ENCODE assay signal across 8 cellular contexts in genomic region chr1:233025156-233025555, GRCh38.
DNase-seq lines count a peak whose midpoint lies in the region; ATAC-seq, FAIRE-seq and TF ChIP-seq lines count a peak whose summit lies in the region.

No MANE protein-coding gene starts in this region.

- CTCF ChIA-PET in endothelial cell of umbilical vein (lab: Charles Lee): interaction anchor here (1.0 to 1.6 kb wide), 12 partner anchors 10 to 1157 kb away, joined by 3 to 12 read pairs (median 5); partner anchors contain the start of gene SIPA1L2

- H3K9me1 ChIP-seq in endothelial cell of umbilical vein (replicated peaks; ENCODE audit: control insufficient read depth, extremely low read depth, insufficient read depth, low read length): peaks cover 2% of the 10 kb centered on the region

- FAIRE-seq in endothelial cell of umbilical vein (lab: Jason Lieb, UNC): peak; percentile 87

- H3K4me2 ChIP-seq in OCI-LY1 (ENCODE audit: low read length): no peak overlapping the region
- no peak overlapping the region for H3K4me2 ChIP-seq in endothelial cell of umbilical vein (ENCODE audit: insufficient read depth, low read length)
- no peak overlapping the region for H3K4me2 ChIP-seq in neuronal stem cell (ENCODE audit: insufficient read depth, low read length, poor library complexity, severe bottlenecking)

- no peak for TF ChIP-seq POLR2A in endothelial cell of umbilical vein (IDR thresholded peaks at IDR 0.05; ENCODE audit: low read depth, low read length)

- ATAC-seq in GM18511 (IDR thresholded peaks at IDR 0.05; ENCODE audit: unreplicated experiment): peak; percentile 49
- ATAC-seq in HG02571 (IDR thresholded peaks at IDR 0.05; ENCODE audit: unreplicated experiment): no peak

- H3K18ac ChIP-seq in neuronal stem cell (ENCODE audit: low read length): no peak overlapping the region

- H3K27ac ChIP-seq in OCI-LY1 (ENCODE audit: low read depth, low read length, poor library complexity, severe bottlenecking) (no peak overlapping the region), endothelial cell of umbilical vein (ENCODE audit: insufficient read depth, low read depth, low read length) (no peak overlapping the region), neuronal stem cell (replicated peaks; ENCODE audit: low read length) (no peak overlapping the region)

- no peak overlapping the region for H4K91ac ChIP-seq in neuronal stem cell (ENCODE audit: low read depth, low read length, poor library complexity)

- H2BK120ac ChIP-seq in neuronal stem cell (ENCODE audit: low read depth, low read length): no peak overlapping the region

- no peak overlapping the region for H2BK15ac ChIP-seq in neuronal stem cell (ENCODE audit: low read length)

- H4K20me1 ChIP-seq in OCI-LY1 (ENCODE audit: insufficient read depth, low read length): no peaks in the 10 kb centered on the region
- no peaks in the 10 kb centered on the region for H4K20me1 ChIP-seq in endothelial cell of umbilical vein (replicated peaks; ENCODE audit: control insufficient read depth, extremely low read depth, insufficient read depth, low read length)

- BruUV-seq in endothelial cell of umbilical vein (replicated peaks; lab: Mats Ljungman, UMichigan): no TSS peak

- no peak overlapping the region for H2AK5ac ChIP-seq in neuronal stem cell (ENCODE audit: low read depth, low read length)

- in situ Hi-C loops in ACHN (cut with HindIII; ENCODE audit: low pct_ligation_motif_present, low pct_unique_long_range_greater_than_20kb, low sequenced_read_pairs): no loop called here

- dilution Hi-C loops in endothelial cell of umbilical vein (cut with MboI; ENCODE audit: extremely low pct_ligation_motif_present, low sequenced_read_pairs): no loop called here

- H2BK12ac ChIP-seq in neuronal stem cell (ENCODE audit: low read length): no peak overlapping the region

- no peak overlapping the region for H2BK5ac ChIP-seq in neuronal stem cell (ENCODE audit: low read length)

- no peak overlapping the region for H4K8ac ChIP-seq in neuronal stem cell (ENCODE audit: low read depth, low read length)

- POLR2A ChIA-PET in endothelial cell of umbilical vein (lab: Charles Lee): no interaction called here

- DNase-seq in ACHN (peak; percentile 23), endothelial cell of umbilical vein (ENCODE audit: low read depth, low spot score) (peak; percentile 68), neuronal stem cell (ENCODE audit: low spot score) (peak; percentile 21), DMS153 treated with DMSO at 0.1 percent for 48 hours (lab: John Stamatoyannopoulos, UW; ENCODE audit: unreplicated experiment) (no peak), activated T-cell treated with anti-CD3 and anti-CD28 coated beads for 4 hours (no peak)

- H3K4me3 ChIP-seq in OCI-LY1 (ENCODE audit: low read depth, low read length, poor library complexity, severe bottlenecking): no peak overlapping the region
- no peak overlapping the region for H3K4me3 ChIP-seq in endothelial cell of umbilical vein (replicated peaks in 1 of 3; ENCODE audit: insufficient read depth in 1 of 3, low read depth in 1 of 3, low read length in 3 of 3)
- H3K4me3 ChIP-seq in neuronal stem cell (ENCODE audit: low read length in 2 of 2): no peak overlapping the region

- H3K9me3 ChIP-seq in OCI-LY1 (ENCODE audit: low read length) (no peaks in the 10 kb centered on the region), endothelial cell of umbilical vein (replicated peaks; ENCODE audit: control insufficient read depth, insufficient read depth, low read length) (no peaks in the 10 kb centered on the region), neuronal stem cell (replicated peaks in 1 of 2; ENCODE audit: control insufficient read depth in 2 of 2, insufficient read depth in 1 of 2, low read depth in 1 of 2, low read length in 2 of 2) (no peaks in the 10 kb centered on the region)

- WGBS in neuronal stem cell (ENCODE audit: extremely low coverage in 2 of 2, insufficient read length in 2 of 2, insufficient replicate concordance in 1 of 2), 2 donors: no CpG with 5 or more reads among the region's 12 CpGs

- intact Hi-C loops in endothelial cell of umbilical vein (cut with micrococcal nuclease): loop anchor here (1.0 to 10.0 kb wide), 5 partner anchors 72 to 1160 kb away; no protein-coding TSS in a partner anchor

- H3K79me2 ChIP-seq in OCI-LY1 (ENCODE audit: insufficient read depth, low read length): no peaks in the 10 kb centered on the region
- H3K79me2 ChIP-seq in endothelial cell of umbilical vein (ENCODE audit: control insufficient read depth, insufficient read depth, low read length): no peaks in the 10 kb centered on the region

- H2AFZ ChIP-seq in OCI-LY1 (ENCODE audit: low read length) (no peak overlapping the region), endothelial cell of umbilical vein (ENCODE audit: low read depth, low read length) (no peak overlapping the region), neuronal stem cell (ENCODE audit: low read length) (no peak overlapping the region)

- H3F3A ChIP-seq in OCI-LY1 (ENCODE audit: insufficient read depth, low read length): no peaks in the 10 kb centered on the region

- H3K4me1 ChIP-seq in OCI-LY1 (ENCODE audit: insufficient read depth, low read length, severe bottlenecking): no peaks in the 10 kb centered on the region
- peaks cover 8% of the 10 kb centered on the region for H3K4me1 ChIP-seq in endothelial cell of umbilical vein (ENCODE audit: control insufficient read depth, extremely low read depth, insufficient read depth, low read length)
- peaks cover 5 to 11% of the 10 kb centered on the region in 2 donors for H3K4me1 ChIP-seq in neuronal stem cell (ENCODE audit: control insufficient read depth in 2 of 2, insufficient read depth in 1 of 2, low read depth in 1 of 2, low read length in 2 of 2)

- H3K36me3 ChIP-seq in OCI-LY1 (ENCODE audit: insufficient read depth, low read length) (no peaks in the 10 kb centered on the region), endothelial cell of umbilical vein (ENCODE audit: control insufficient read depth in 2 of 2, extremely low read depth in 1 of 2, insufficient read depth in 2 of 2, low read length in 2 of 2) (no peaks in the 10 kb centered on the region), neuronal stem cell (replicated peaks in 1 of 2; ENCODE audit: control insufficient read depth in 2 of 2, insufficient read depth in 2 of 2, low read length in 2 of 2) (no peaks in the 10 kb centered on the region)

- H3K79me1 ChIP-seq in neuronal stem cell (ENCODE audit: low read depth, low read length): no peaks in the 10 kb centered on the region

- H3K9ac ChIP-seq in OCI-LY1 (ENCODE audit: low read length): no peak overlapping the region
- no peak overlapping the region for H3K9ac ChIP-seq in endothelial cell of umbilical vein (replicated peaks; ENCODE audit: extremely low read depth, insufficient read depth, low read length)
- H3K9ac ChIP-seq in neuronal stem cell (ENCODE audit: low read depth, low read length, poor library complexity): no peak overlapping the region

- no peak overlapping the region for H3K23ac ChIP-seq in neuronal stem cell (ENCODE audit: low read depth, low read length, poor library complexity)

- H3K14ac ChIP-seq in neuronal stem cell (ENCODE audit: low read length): no peak overlapping the region

- peak; percentile 51 for TF ChIP-seq CTCF in OCI-LY1 (IDR thresholded peaks at IDR 0.05; ENCODE audit: low read length)
- TF ChIP-seq CTCF in endothelial cell of umbilical vein (IDR thresholded peaks at IDR 0.05; ENCODE audit: extremely low read depth in 1 of 2, insufficient read depth in 1 of 2, low read depth in 1 of 2, low read length in 2 of 2): peak; percentile 31 to 69

- H3K4ac ChIP-seq in neuronal stem cell (ENCODE audit: low read length): no peak overlapping the region

- H3K27me3 ChIP-seq in OCI-LY1 (ENCODE audit: insufficient read depth, low read length): no peaks in the 10 kb centered on the region
- no peaks in the 10 kb centered on the region for H3K27me3 ChIP-seq in endothelial cell of umbilical vein (ENCODE audit: control insufficient read depth in 2 of 2, insufficient read depth in 2 of 2, low read length in 2 of 2)
- H3K27me3 ChIP-seq in neuronal stem cell (ENCODE audit: control insufficient read depth in 3 of 3, insufficient read depth in 3 of 3, low read depth in 1 of 3, low read length in 3 of 3): no peaks in the 10 kb centered on the region

- no peaks in the 10 kb centered on the region for H3K9me2 ChIP-seq in OCI-LY1 (ENCODE audit: low read depth, low read length)

TF ChIP-seq in endothelial cell of umbilical vein, 7 proteins besides CTCF, POLR2A, EP300 and RAD21:
- TF ChIP-seq FOS (IDR thresholded peaks at IDR 0.05; ENCODE audit: borderline replicate concordance, insufficient read depth, low read length): no peak
- TF ChIP-seq MYC (IDR thresholded peaks at IDR 0.05; ENCODE audit: low read depth, low read length): no peak
- TF ChIP-seq EZH2 (IDR thresholded peaks at IDR 0.05; ENCODE audit: borderline replicate concordance, low read depth, low read length, severe bottlenecking): no peak
- no peak for TF ChIP-seq GATA2 (IDR thresholded peaks at IDR 0.05; ENCODE audit: insufficient read depth, insufficient read length, low read depth, low read length)
- no peak for TF ChIP-seq POLR2AphosphoS5 (IDR thresholded peaks at IDR 0.05; ENCODE audit: insufficient read depth, low read depth, low read length)
- TF ChIP-seq MAX (IDR thresholded peaks at IDR 0.05; ENCODE audit: insufficient read depth, insufficient read length): no peak
- no peak for TF ChIP-seq JUN (IDR thresholded peaks at IDR 0.05; ENCODE audit: borderline replicate concordance, insufficient read depth, insufficient read length, low read depth)
TF ChIP-seq in endothelial cell of umbilical vein: peak in this region for 0.

Comparison
In these comparisons a context has a peak if more than half of its experiments do, and no peak if none do; other contexts are left out.
1. DNase-seq: peak in ACHN (single experiment), endothelial cell of umbilical vein (single experiment) and neuronal stem cell (single experiment); none in DMS153 treated with DMSO at 0.1 percent for 48 hours (single experiment) and activated T-cell treated with anti-CD3 and anti-CD28 coated beads for 4 hours (single experiment).